Comparison of ENCODE assay signal across 8 cellular contexts in the genomic region with DNA sequence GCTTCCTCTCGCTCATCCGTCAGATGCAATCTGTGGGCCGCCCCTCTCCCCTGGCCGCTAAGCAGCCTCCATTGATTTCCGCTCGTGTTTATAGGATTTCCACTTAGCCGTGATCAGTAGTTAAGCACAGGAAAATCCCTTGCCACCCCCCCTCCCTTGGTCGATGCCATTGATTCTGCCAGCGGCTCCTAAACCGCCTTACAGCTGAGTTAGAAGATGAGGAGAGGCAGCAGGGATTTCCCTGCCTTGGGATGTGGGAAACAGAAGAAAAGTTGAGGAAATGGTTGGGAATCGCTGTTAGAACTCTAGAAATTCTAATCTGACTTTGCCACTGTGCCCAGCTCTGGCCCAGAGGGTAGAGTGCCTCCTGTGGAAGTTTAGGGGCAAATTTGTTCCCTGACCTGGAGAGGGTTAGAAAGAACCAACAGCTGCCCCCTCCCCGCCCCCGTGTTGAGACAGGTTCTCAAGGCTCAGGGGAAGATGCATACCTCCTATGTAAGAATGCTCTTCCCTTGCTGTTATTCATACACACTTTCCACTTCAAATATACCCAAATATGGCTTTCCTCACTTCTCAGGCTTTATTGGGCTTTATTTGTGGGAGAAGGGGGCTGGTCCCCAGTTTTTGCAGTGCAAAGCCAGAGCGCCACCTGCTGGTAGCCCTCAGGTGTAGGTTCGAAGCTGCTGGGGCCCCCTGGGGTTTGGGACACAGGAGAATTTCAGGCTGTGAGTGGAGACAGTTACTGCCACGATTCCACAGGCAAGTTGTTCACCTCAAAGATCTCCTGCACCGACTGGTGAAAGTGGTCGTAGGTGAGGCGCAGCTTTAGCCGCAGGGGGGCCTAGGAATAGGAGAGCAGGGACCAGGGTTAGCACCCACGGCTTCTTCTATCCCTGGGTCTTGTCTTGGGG. TPM values are rescaled to one million over a fixed set of nuclear protein-coding genes. Genes with fewer than 3 reads are reported as not detected.
A peak's percentile ranks its signal among the peaks of the same experiment; 100 is the strongest.
DNase-seq lines count a peak whose midpoint lies in the region; ATAC-seq and TF ChIP-seq lines count a peak whose summit lies in the region.

No MANE protein-coding gene starts in this region.

- peaks cover 0 to 60% (median 23%) of the 10 kb centered on the region in 3 experiments for H3K36me3 ChIP-seq in naive thymus-derived CD4-positive, alpha-beta T cell (ENCODE audit: control insufficient read depth in 2 of 3, insufficient read depth in 3 of 3, low read length in 3 of 3)

- DNase-seq in NCI-H1092 treated with DMSO at 0.1 percent for 48 hours (lab: John Stamatoyannopoulos, UW) (peak; percentile 42), superior temporal gyrus (ENCODE audit: extremely low spot score) (peak; percentile 78), DMS153 treated with DMSO at 0.1 percent for 48 hours (lab: John Stamatoyannopoulos, UW; ENCODE audit: unreplicated experiment) (no peak)
- peak; percentile 83 for DNase-seq in activated CD4-positive, alpha-beta T cell treated with anti-CD3 and anti-CD28 coated beads for 48 hours
- peak; percentile 33 to 75 (median 54) for DNase-seq in naive thymus-derived CD4-positive, alpha-beta T cell

- no peaks in the 10 kb centered on the region for H3K9me3 Mint-ChIP-seq in dendritic cell treated with granulocyte-macrophage colony-stimulating factor and Interleukin-4, amounts not matched to agents 40 ng/mL and 50 ng/mL, for 4 days
- no peaks in the 10 kb centered on the region for H3K9me3 Mint-ChIP-seq in naive thymus-derived CD4-positive, alpha-beta T cell

- no peak overlapping the region for H3K4me3 ChIP-seq in naive thymus-derived CD4-positive, alpha-beta T cell (ENCODE audit: low read length)

- no peak overlapping the region for H3K27ac ChIP-seq in naive thymus-derived CD4-positive, alpha-beta T cell (ENCODE audit: low read depth, low read length)

- H3K27me3 Mint-ChIP-seq in dendritic cell treated with granulocyte-macrophage colony-stimulating factor and Interleukin-4, amounts not matched to agents 40 ng/mL and 50 ng/mL, for 4 days, result no peaks in the 10 kb centered on the region
- H3K27me3 Mint-ChIP-seq in naive thymus-derived CD4-positive, alpha-beta T cell, result no peaks in the 10 kb centered on the region

- intact Hi-C loops in dendritic cell treated with granulocyte-macrophage colony-stimulating factor and Interleukin-4, amounts not matched to agents 40 ng/mL and 50 ng/mL, for 4 days (cut with micrococcal nuclease), result loop anchor here (1.0 kb wide), 1 partner anchor 81 kb away; no protein-coding TSS in a partner anchor
- intact Hi-C loops in naive thymus-derived CD4-positive, alpha-beta T cell (cut with micrococcal nuclease), result loop anchor here (5.0 to 10.0 kb wide), 4 partner anchors 257 to 876 kb away; partner anchors contain the start of genes ACIN1 (in 1 of the 2), C14orf119 (in 1 of the 2), DCAF11 (in 1 of the 2) and NRL (in 1 of the 2)

- no peaks in the 10 kb centered on the region for H3K9me3 ChIP-seq in naive thymus-derived CD4-positive, alpha-beta T cell (ENCODE audit: control insufficient read depth in 2 of 3, low read length in 3 of 3)

- H3K4me1 ChIP-seq in naive thymus-derived CD4-positive, alpha-beta T cell (ENCODE audit: control insufficient read depth in 2 of 2, insufficient read depth in 2 of 2, low read length in 2 of 2), result peaks cover 6 to 14% of the 10 kb centered on the region in 2 donors

- peaks cover 73% of the 10 kb centered on the region for H3K4me1 Mint-ChIP-seq in dendritic cell treated with granulocyte-macrophage colony-stimulating factor and Interleukin-4, amounts not matched to agents 40 ng/mL and 50 ng/mL, for 4 days (ENCODE audit: low read depth)
- H3K4me1 Mint-ChIP-seq in naive thymus-derived CD4-positive, alpha-beta T cell, result peaks cover 24 to 44% (median 41%) of the 10 kb centered on the region in 7 donors

- POLR2A ChIA-PET in naive thymus-derived CD4-positive, alpha-beta T cell (lab: Charles Lee), result interaction anchor here (0.7 to 1.4 kb wide), 7 partner anchors 10 to 238 kb away, joined by 3 to 12 read pairs (median 3); partner anchors contain the start of gene PABPN1

- no peak for ATAC-seq in naive thymus-derived CD4-positive, alpha-beta T cell
- no peak for ATAC-seq in GM21515 (IDR thresholded peaks at IDR 0.05; ENCODE audit: unreplicated experiment)

- CTCF ChIA-PET in naive thymus-derived CD4-positive, alpha-beta T cell (lab: Charles Lee), result interaction anchor here (0.7 to 4.8 kb wide), 8 partner anchors 11 to 291 kb away, joined by 3 to 64 read pairs (median 4); no protein-coding TSS in a partner anchor

- H3K4me3 Mint-ChIP-seq in dendritic cell treated with granulocyte-macrophage colony-stimulating factor and Interleukin-4, amounts not matched to agents 40 ng/mL and 50 ng/mL, for 4 days, result no peak overlapping the region
- H3K4me3 Mint-ChIP-seq in naive thymus-derived CD4-positive, alpha-beta T cell, result peak overlapping the region in 1 of 10 donors; percentile 6

- peak; percentile 94 for TF ChIP-seq CTCF in GM12872 (IDR thresholded peaks at IDR 0.05; ENCODE audit: insufficient read depth, low read depth, low read length)

- H3K27me3 ChIP-seq in naive thymus-derived CD4-positive, alpha-beta T cell (ENCODE audit: control insufficient read depth in 2 of 2, insufficient read depth in 2 of 2, low read length in 2 of 2), result no peaks in the 10 kb centered on the region

- H3K27ac Mint-ChIP-seq in dendritic cell treated with granulocyte-macrophage colony-stimulating factor and Interleukin-4, amounts not matched to agents 40 ng/mL and 50 ng/mL, for 4 days, result peak overlapping the region; percentile 13
- peak overlapping the region in 6 of 9 donors; percentile 9 to 71 (median 39) for H3K27ac Mint-ChIP-seq in naive thymus-derived CD4-positive, alpha-beta T cell

- peaks cover 82% of the 10 kb centered on the region for H3K36me3 Mint-ChIP-seq in dendritic cell treated with granulocyte-macrophage colony-stimulating factor and Interleukin-4, amounts not matched to agents 40 ng/mL and 50 ng/mL, for 4 days (ENCODE audit: low read depth)
- peaks cover 6 to 26% (median 9%) of the 10 kb centered on the region in 5 donors for H3K36me3 Mint-ChIP-seq in naive thymus-derived CD4-positive, alpha-beta T cell

RNA-seq across cellular contexts. Expression of gene THTPA, which starts 3.2 kb away (rescaled TPM):
- total RNA-seq in naive thymus-derived CD4-positive, alpha-beta T cell, result 10 to 100 TPM; 16.4 to 26.7 (median 19.2) TPM
- 10 to 100 TPM; 17.9 to 18.1 TPM for polyA plus RNA-seq in naive thymus-derived CD4-positive, alpha-beta T cell

RNA-seq across cellular contexts. Expression of gene ZFHX2, which starts 7.7 kb away (rescaled TPM):
- 1 to 10 TPM in 1 of 5 experiments, under 1 TPM in 4; 0.45 to 2.6 (median 0.49) TPM for total RNA-seq in naive thymus-derived CD4-positive, alpha-beta T cell
- polyA plus RNA-seq in naive thymus-derived CD4-positive, alpha-beta T cell, result not detected

RNA-seq across cellular contexts. Expression of gene AP1G2, which starts 8.3 kb away (rescaled TPM):
- total RNA-seq in naive thymus-derived CD4-positive, alpha-beta T cell, result 100 to 1,000 TPM; 266 to 548 (median 293) TPM
- 100 to 1,000 TPM in 1 of 2 donors, 10 to 100 TPM in 1; 66.4 to 113 TPM for polyA plus RNA-seq in naive thymus-derived CD4-positive, alpha-beta T cell

RNA-seq across cellular contexts. Expression of gene JPH4, which starts 19.3 kb away (rescaled TPM):
- 1 to 10 TPM in 1 of 5 experiments, under 1 TPM in 1, not detected in 3; 0.16 to 1.2 TPM for total RNA-seq in naive thymus-derived CD4-positive, alpha-beta T cell
- polyA plus RNA-seq in naive thymus-derived CD4-positive, alpha-beta T cell, result under 1 TPM in 1 of 2 donors, not detected in 1; 0.13 TPM
